In the genomic region with DNA sequence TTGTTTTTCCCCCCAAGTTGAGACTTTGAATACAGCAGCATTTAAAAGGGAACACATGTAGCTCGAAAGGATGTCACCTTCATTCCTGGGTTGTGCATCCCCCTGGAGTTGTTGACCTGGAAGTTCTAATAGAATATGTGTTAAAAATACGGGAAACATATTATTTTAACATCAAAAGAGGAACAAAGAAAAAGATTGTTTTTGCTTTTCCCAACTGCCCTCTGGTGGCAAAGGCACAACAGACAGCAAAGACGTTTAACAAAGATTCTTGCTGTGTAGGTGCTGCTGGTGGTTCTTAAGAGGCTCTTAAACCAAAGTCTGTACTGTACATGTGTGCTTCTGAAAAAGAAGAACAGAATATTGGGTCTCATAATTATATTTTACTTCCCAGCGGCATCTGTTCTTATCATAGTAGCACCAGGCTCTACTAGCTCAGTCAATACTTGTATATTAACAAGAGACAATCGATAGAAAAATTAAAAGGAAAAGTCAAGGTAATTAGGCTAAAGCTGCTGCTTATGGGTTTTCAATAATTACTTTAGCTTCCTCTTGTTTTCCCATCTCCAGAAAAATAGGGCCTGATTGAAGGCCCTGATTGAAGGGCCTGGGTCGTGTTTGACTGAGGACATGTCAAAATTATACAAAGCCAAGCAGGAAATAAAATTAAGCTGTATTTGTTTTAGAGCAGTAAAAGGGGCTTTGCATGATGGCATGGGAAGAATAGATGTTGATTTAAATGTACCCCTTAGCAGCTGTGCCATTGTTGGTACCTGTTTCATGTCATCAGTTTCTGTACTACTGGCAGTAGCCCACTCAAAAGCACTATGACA, we compare ENCODE assay signal across 8 cellular contexts.
DNase-seq lines count a peak whose midpoint lies in the region; ATAC-seq and TF ChIP-seq lines count a peak whose summit lies in the region.

No MANE protein-coding gene starts in this region.

- H3K4me2 ChIP-seq in KMS-11, result no peak overlapping the region

- no peaks in the 10 kb centered on the region for H3K27me3 Mint-ChIP-seq in WTC11 (ENCODE audit: low read depth)
- no peaks in the 10 kb centered on the region for H3K27me3 Mint-ChIP-seq in natural killer cell treated with Interleukin-12 subunit alpha and Interleukin-12 subunit beta and Interleukin-15 and Interleukin-18, amount 100 ng/mL, for 72 hours

- intact Hi-C loops in lower lobe of right lung (cut with DNase I), result no loop called here

- H3K4me1 Mint-ChIP-seq in WTC11, result peaks cover 33% of the 10 kb centered on the region
- H3K4me1 Mint-ChIP-seq in natural killer cell treated with Interleukin-12 subunit alpha and Interleukin-12 subunit beta and Interleukin-15 and Interleukin-18, amount 100 ng/mL, for 72 hours (ENCODE audit: low read depth in 2 of 2), result peaks cover 4 to 7% of the 10 kb centered on the region in 2 donors

- no peaks in the 10 kb centered on the region for H3K36me3 ChIP-seq in KMS-11 (ENCODE audit: insufficient read depth)
- no peaks in the 10 kb centered on the region for H3K36me3 ChIP-seq in lower lobe of right lung

- 0 out of 2 replicates have a peak overlapping the region, but pooled peaks have one; percentile 51 for H3K27ac Mint-ChIP-seq in WTC11
- no peak overlapping the region for H3K27ac Mint-ChIP-seq in natural killer cell treated with Interleukin-12 subunit alpha and Interleukin-12 subunit beta and Interleukin-15 and Interleukin-18, amount 100 ng/mL, for 72 hours

- DNase-seq in D341Med (ENCODE audit: low spot score), result peak; percentile 44
- no peak for DNase-seq in WTC11 (ENCODE audit: low spot score)
- no peak for DNase-seq in lower lobe of right lung
- DNase-seq in stimulated activated CD4-positive, alpha-beta T cell treated with anti-CD3 and anti-CD28 coated beads, Interleukin-2, amount 100 ng/mL, for 48 hours, result no peak
- DNase-seq in HuH-7.5 (ENCODE audit: low spot score), result no peak
- DNase-seq in natural killer cell treated with Interleukin-12 subunit alpha and Interleukin-12 subunit beta and Interleukin-15 and Interleukin-18, amount 100 ng/mL, for 72 hours (ENCODE audit: low spot score), result no peak
- DNase-seq in activated CD4-positive, CD25-positive, alpha-beta regulatory T cell (lab: John Stamatoyannopoulos, UW), result no peak

- H3K4me1 ChIP-seq in KMS-11 (ENCODE audit: low read depth, poor library complexity, severe bottlenecking) (no peaks in the 10 kb centered on the region), lower lobe of right lung (no peaks in the 10 kb centered on the region)

- TF ChIP-seq CTCF in KMS-11 (conservative IDR thresholded peaks at IDR 0.05; ENCODE audit: low read depth, low read length), result peak; percentile 57
- TF ChIP-seq CTCF in WTC11 (IDR thresholded peaks at IDR 0.05), result no peak
- peak; percentile 31 for TF ChIP-seq CTCF in lower lobe of right lung (IDR thresholded peaks at IDR 0.05)

- no peak overlapping the region for H2AFZ ChIP-seq in KMS-11 (ENCODE audit: low read depth)

- H3K4me3 ChIP-seq in KMS-11 (IDR thresholded peaks at IDR 0.05; ENCODE audit: insufficient read depth, low read depth, low read length) (no peak overlapping the region), lower lobe of right lung (no peak overlapping the region)

- no peaks in the 10 kb centered on the region for H3K9me3 ChIP-seq in lower lobe of right lung

- H4K20me1 ChIP-seq in KMS-11 (ENCODE audit: insufficient read depth), result no peaks in the 10 kb centered on the region

- ATAC-seq in WTC11, result no peak; the same call in 1 of the 2 replicates
- ATAC-seq in lower lobe of right lung, result peak in 1 of 2 donors; percentile 26
- no peak for ATAC-seq in natural killer cell treated with Interleukin-12 subunit alpha and Interleukin-12 subunit beta and Interleukin-15 and Interleukin-18, amount 100 ng/mL, for 72 hours

- H3K27me3 ChIP-seq in KMS-11 (ENCODE audit: insufficient read depth, low read depth) (no peaks in the 10 kb centered on the region), lower lobe of right lung (ENCODE audit: low read depth) (no peaks in the 10 kb centered on the region)

- H3K79me2 ChIP-seq in KMS-11 (ENCODE audit: insufficient read depth, low read depth), result no peaks in the 10 kb centered on the region

- H3K9me3 Mint-ChIP-seq in WTC11, result no peaks in the 10 kb centered on the region
- H3K9me3 Mint-ChIP-seq in natural killer cell treated with Interleukin-12 subunit alpha and Interleukin-12 subunit beta and Interleukin-15 and Interleukin-18, amount 100 ng/mL, for 72 hours, result no peaks in the 10 kb centered on the region

- no peak overlapping the region for H3K4me3 Mint-ChIP-seq in WTC11
- H3K4me3 Mint-ChIP-seq in natural killer cell treated with Interleukin-12 subunit alpha and Interleukin-12 subunit beta and Interleukin-15 and Interleukin-18, amount 100 ng/mL, for 72 hours, result no peak overlapping the region

- POLR2A ChIA-PET in WTC11 (lab: Charles Lee), result no interaction called here

- no peaks in the 10 kb centered on the region for H3K36me3 Mint-ChIP-seq in WTC11
- H3K36me3 Mint-ChIP-seq in natural killer cell treated with Interleukin-12 subunit alpha and Interleukin-12 subunit beta and Interleukin-15 and Interleukin-18, amount 100 ng/mL, for 72 hours, result no peaks in the 10 kb centered on the region

- CTCF ChIA-PET in WTC11 (lab: Charles Lee), result interaction anchor here (0.7 to 2.2 kb wide), 3 partner anchors 52 to 398 kb away, joined by 3 to 6 read pairs (median 3); no protein-coding TSS in a partner anchor

- H3K9ac ChIP-seq in KMS-11, result no peak overlapping the region

- H3K27ac ChIP-seq in KMS-11, result no peak overlapping the region
- no peak overlapping the region for H3K27ac ChIP-seq in lower lobe of right lung

TF ChIP-seq in WTC11, 78 proteins besides CTCF, POLR2A, EP300 and RAD21:
- TF ChIP-seq, protein P1, sequence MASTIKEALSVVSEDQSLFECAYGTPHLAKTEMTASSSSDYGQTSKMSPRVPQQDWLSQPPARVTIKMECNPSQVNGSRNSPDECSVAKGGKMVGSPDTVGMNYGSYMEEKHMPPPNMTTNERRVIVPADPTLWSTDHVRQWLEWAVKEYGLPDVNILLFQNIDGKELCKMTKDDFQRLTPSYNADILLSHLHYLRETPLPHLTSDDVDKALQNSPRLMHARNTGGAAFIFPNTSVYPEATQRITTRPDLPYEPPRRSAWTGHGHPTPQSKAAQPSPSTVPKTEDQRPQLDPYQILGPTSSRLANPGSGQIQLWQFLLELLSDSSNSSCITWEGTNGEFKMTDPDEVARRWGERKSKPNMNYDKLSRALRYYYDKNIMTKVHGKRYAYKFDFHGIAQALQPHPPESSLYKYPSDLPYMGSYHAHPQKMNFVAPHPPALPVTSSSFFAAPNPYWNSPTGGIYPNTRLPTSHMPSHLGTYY (CRISPR knock-in tag; IDR thresholded peaks at IDR 0.05), result no peak
- TF ChIP-seq NR3C1 (CRISPR knock-in tag; conservative IDR thresholded peaks at IDR 0.05; ENCODE audit: low read depth) (no peak), CREB1 (CRISPR knock-in tag; IDR thresholded peaks at IDR 0.05) (no peak), ZNF671 (CRISPR knock-in tag; IDR thresholded peaks at IDR 0.05) (no peak), ZNF138 (CRISPR knock-in tag; conservative IDR thresholded peaks at IDR 0.05) (no peak), SOX15 (CRISPR knock-in tag; IDR thresholded peaks at IDR 0.05) (no peak), SP1 (CRISPR knock-in tag; conservative IDR thresholded peaks at IDR 0.05) (no peak)
